8 cellular contexts compared by ENCODE assay signal in the genomic region with DNA sequence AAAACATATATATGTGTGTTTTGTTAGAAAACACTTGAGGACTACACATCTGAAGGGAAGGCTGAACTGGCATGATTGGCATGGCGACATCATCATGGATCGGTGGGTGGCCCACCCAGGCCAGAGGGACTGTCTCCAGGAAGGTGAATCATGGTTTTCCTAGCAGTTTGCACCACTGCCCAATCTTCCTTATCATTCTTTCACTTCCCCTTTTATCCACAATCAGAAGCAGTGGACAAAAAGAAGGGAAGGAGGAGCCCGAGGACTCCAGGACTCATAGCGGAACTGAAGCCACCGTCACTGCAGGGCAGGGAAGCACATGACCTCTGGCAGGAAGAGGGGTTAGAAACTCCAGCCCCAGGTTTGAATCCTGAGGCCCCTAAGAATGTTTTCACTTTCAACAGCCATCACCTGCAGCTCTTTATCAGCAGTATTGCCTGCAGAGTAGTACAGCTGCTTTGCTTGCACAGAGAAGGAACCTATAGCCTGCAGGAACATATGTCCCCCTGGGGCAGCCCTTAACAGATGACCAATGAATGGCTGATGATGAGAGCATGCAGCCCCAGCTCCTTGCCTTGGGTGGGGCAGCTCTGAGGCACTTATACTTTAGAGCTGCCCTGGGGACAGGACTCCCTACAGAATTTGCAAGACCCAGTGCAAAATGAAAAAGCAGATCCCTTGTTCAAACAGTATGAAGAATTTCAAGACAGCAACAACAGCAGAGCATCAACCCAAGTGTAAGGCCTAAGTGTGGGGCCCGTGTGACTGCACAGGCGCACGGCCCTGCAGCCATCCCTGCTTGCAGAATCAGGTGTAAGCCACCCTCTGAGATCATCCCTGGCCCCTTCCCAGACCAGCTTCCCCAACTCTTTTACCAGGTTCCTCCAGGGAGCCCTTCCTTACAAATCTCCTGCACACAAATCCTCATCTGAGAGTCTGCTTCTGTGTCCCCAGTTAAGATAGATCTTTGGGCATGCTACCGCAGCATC.
A peak's percentile ranks its signal among the peaks of the same experiment; 100 is the strongest.
DNase-seq lines count a peak whose midpoint lies in the region; TF ChIP-seq lines count a peak whose summit lies in the region.

No MANE protein-coding gene starts in this region.

- H3K27me3 ChIP-seq in PC-9 (ENCODE audit: insufficient read depth, low read depth) (no peaks in the 10 kb centered on the region), cardiac muscle cell (no peaks in the 10 kb centered on the region), sigmoid colon (no peaks in the 10 kb centered on the region)

- H4K20me1 ChIP-seq in PC-9 (ENCODE audit: insufficient read depth): peaks cover 8% of the 10 kb centered on the region; the same call in 1 of the 2 replicates

- H3F3A ChIP-seq in PC-9 (ENCODE audit: insufficient read depth, low read depth): peaks cover 61% of the 10 kb centered on the region

- no peak for TF ChIP-seq EP300 in sigmoid colon (IDR thresholded peaks at IDR 0.05)

- no peak overlapping the region for H3K4me2 ChIP-seq in PC-9

- no peak for TF ChIP-seq POLR2A in sigmoid colon (IDR thresholded peaks at IDR 0.05)

- no peaks in the 10 kb centered on the region for H3K9me2 ChIP-seq in PC-9 (ENCODE audit: insufficient read depth)

- intact Hi-C loops in PC-9 (cut with micrococcal nuclease; ENCODE audit: unreplicated experiment) (no loop called here), sigmoid colon (cut with DNase I) (no loop called here)

- no peaks in the 10 kb centered on the region for H3K36me3 Mint-ChIP-seq in HFFc6 (ENCODE audit: low read depth)

- WGBS in sigmoid colon, 2 donors: 59 to 64% methylated on average over 9 of the region's 9 CpGs

- H3K4me1 Mint-ChIP-seq in HFFc6 (ENCODE audit: low read depth): peaks cover 54% of the 10 kb centered on the region

- BruUV-seq in PC-9 (replicated peaks; lab: Mats Ljungman, UMichigan): no TSS peak

- H3K79me2 ChIP-seq in PC-9 (ENCODE audit: low read depth): peaks cover 21% of the 10 kb centered on the region; the same call in 1 of the 2 replicates

- peaks cover 40% of the 10 kb centered on the region for H3K36me3 ChIP-seq in PC-9 (ENCODE audit: low read depth)
- no peaks in the 10 kb centered on the region for H3K36me3 ChIP-seq in cardiac muscle cell
- no peaks in the 10 kb centered on the region for H3K36me3 ChIP-seq in sigmoid colon

- TF ChIP-seq CTCF in HFFc6 (IDR thresholded peaks at IDR 0.05): no peak
- no peak for TF ChIP-seq CTCF in PC-9 (conservative IDR thresholded peaks at IDR 0.05)
- TF ChIP-seq CTCF in cardiac muscle cell (IDR thresholded peaks at IDR 0.05; ENCODE audit: low read depth, low read length): no peak
- TF ChIP-seq CTCF in sigmoid colon (IDR thresholded peaks at IDR 0.05): no peak

- H3K27ac ChIP-seq in PC-9: peak overlapping the region; percentile 32; the same call in 1 of the 2 replicates
- peak overlapping the region; percentile 40 for H3K27ac ChIP-seq in cardiac muscle cell
- no peak overlapping the region for H3K27ac ChIP-seq in sigmoid colon

- H3K27me3 Mint-ChIP-seq in HFFc6 (ENCODE audit: insufficient read depth): no peaks in the 10 kb centered on the region; the same call in 1 of the 2 replicates

- peaks cover 21% of the 10 kb centered on the region for H3K4me1 ChIP-seq in PC-9 (replicated peaks; ENCODE audit: insufficient read depth)
- peaks cover 8% of the 10 kb centered on the region for H3K4me1 ChIP-seq in cardiac muscle cell (ENCODE audit: low read depth)
- H3K4me1 ChIP-seq in sigmoid colon: peaks cover 0 to 17% (median 5%) of the 10 kb centered on the region in 4 donors

- peak; percentile 65 for DNase-seq in GF-D8 (lab: John Stamatoyannopoulos, UW)
- peak; percentile 31 for DNase-seq in HFFc6
- no peak for DNase-seq in PC-9
- peak in 1 of 2 donors; percentile 41 for DNase-seq in cardiac muscle cell (ENCODE audit: low read depth in 1 of 2, low spot score in 1 of 2)
- no peak for DNase-seq in NCI-H2227 treated with DMSO at 0.1 percent for 48 hours (lab: John Stamatoyannopoulos, UW)
- DNase-seq in NCI-H1105 (lab: John Stamatoyannopoulos, UW): no peak
- DNase-seq in DMS79 (lab: John Stamatoyannopoulos, UW): no peak
- no peak for DNase-seq in sigmoid colon

- CTCF ChIA-PET in PC-9 (lab: Charles Lee): no interaction called here

- POLR2A ChIA-PET in PC-9 (lab: Charles Lee; ENCODE audit: unreplicated experiment): interaction anchor here (0.6 kb wide), 1 partner anchor 61 kb away, joined by 3 read pairs; no protein-coding TSS in a partner anchor

- peak overlapping the region; percentile 62 for H3K27ac Mint-ChIP-seq in HFFc6

- peak overlapping the region; percentile 26 for H3K4me3 Mint-ChIP-seq in HFFc6

- no peak overlapping the region for H2AFZ ChIP-seq in PC-9

- H3K9me3 Mint-ChIP-seq in HFFc6: no peaks in the 10 kb centered on the region

- H3K4me3 ChIP-seq in PC-9 (no peak overlapping the region), cardiac muscle cell (no peak overlapping the region), sigmoid colon (no peak overlapping the region)

- H3K9me3 ChIP-seq in PC-9 (ENCODE audit: insufficient read depth, low read depth) (no peaks in the 10 kb centered on the region), cardiac muscle cell (ENCODE audit: low read depth) (no peaks in the 10 kb centered on the region), sigmoid colon (no peaks in the 10 kb centered on the region)

Comparison
In these comparisons a context has a peak if more than half of its experiments do, and no peak if none do; other contexts are left out.
1. DNase-seq: peak in GF-D8 (single experiment) and HFFc6 (single experiment); none in PC-9 (0 of 2), NCI-H2227 treated with DMSO at 0.1 percent for 48 hours (single experiment), NCI-H1105 (single experiment), DMS79 (single experiment) and sigmoid colon (single experiment).
2. H3K27ac ChIP-seq: peak in PC-9 (single experiment) and cardiac muscle cell (single experiment); none in sigmoid colon (0 of 4).